In genomic region chr1:178727014-178727895, GRCh38 we compare ENCODE assay signal across 1 cellular context.
TF ChIP-seq lines count a peak whose summit lies in the region.

No MANE protein-coding gene starts in this region.

TF ChIP-seq in GM23338, 12 proteins besides CTCF, POLR2A, EP300 and RAD21 (continued from another document):
- TF ChIP-seq ETS1 (IDR thresholded peaks at IDR 0.05) (no peak), JUNB (IDR thresholded peaks at IDR 0.05; ENCODE audit: unreplicated experiment) (no peak), REST (IDR thresholded peaks at IDR 0.05; ENCODE audit: unreplicated experiment) (no peak), CREB1 (CRISPR knock-in tag; IDR thresholded peaks at IDR 0.05; ENCODE audit: low read depth) (no peak), POLR2AphosphoS5 (IDR thresholded peaks at IDR 0.05; ENCODE audit: low read depth) (no peak), STAT1 (IDR thresholded peaks at IDR 0.05; ENCODE audit: unreplicated experiment) (no peak), ZNF331 (CRISPR knock-in tag; IDR thresholded peaks at IDR 0.05; ENCODE audit: low read depth) (no peak), EZH2 (IDR thresholded peaks at IDR 0.05; ENCODE audit: low read depth, unreplicated experiment) (no peak)
